Comparison of ENCODE assay signal across 1 cellular context in the genomic region with DNA sequence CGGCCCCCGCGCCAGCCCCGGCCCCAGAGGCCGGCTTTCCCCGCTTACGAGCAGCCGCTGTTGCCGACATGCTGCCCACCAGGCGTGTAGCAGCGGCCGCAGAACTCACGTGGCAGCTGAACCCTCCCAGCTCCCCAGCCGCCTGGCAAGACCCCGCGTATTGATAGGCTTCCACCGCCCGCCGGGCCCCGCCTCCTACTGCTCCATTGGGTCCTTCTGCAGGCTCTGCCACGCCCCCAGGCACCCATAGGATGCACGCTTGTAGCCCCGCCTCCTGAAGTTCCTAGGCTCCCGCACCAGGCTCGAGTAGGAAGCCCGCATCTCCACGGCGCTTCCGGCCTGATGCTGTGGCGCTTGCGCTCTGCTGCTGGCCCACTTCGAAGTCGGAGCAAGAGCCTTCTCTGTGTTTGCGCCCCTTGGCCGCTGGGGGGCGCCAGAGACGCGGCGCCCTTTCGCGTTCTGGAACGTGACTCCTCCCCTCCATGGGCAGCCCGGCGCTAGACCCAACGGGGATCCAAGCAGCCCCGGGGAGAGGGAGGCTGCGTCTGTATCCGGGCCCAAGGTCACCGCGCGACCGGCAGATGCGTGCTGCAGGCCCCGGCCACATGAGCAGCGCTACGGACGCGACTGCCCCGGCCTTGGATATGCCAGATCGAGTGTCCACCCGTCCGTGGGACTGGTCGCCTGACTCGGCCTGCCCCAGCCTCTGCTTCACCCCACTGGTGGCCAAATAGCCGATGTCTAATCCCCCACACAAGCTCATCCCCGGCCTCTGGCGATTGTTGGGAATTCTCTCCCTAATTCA.
A peak's percentile ranks its signal among the peaks of the same experiment; 100 is the strongest.
TF ChIP-seq lines count a peak whose summit lies in the region.

A gene (plus strand): TSS at position 566 of the 805 bp plus-strand sequence. CDS start 993 bp downstream, outside the sequence.
A gene with protein sequence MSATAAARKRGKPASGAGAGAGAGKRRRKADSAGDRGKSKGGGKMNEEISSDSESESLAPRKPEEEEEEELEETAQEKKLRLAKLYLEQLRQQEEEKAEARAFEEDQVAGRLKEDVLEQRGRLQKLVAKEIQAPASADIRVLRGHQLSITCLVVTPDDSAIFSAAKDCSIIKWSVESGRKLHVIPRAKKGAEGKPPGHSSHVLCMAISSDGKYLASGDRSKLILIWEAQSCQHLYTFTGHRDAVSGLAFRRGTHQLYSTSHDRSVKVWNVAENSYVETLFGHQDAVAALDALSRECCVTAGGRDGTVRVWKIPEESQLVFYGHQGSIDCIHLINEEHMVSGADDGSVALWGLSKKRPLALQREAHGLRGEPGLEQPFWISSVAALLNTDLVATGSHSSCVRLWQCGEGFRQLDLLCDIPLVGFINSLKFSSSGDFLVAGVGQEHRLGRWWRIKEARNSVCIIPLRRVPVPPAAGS (minus strand): TSS at position 107 of the 805 bp plus-strand sequence. CDS start 37 bp downstream, at position 70.

TF ChIP-seq in HepG2, 621 proteins besides CTCF, POLR2A, EP300 and RAD21 (continued from another document and continues in another):
- TF ChIP-seq ZNF777 (CRISPR knock-in tag; IDR thresholded peaks at IDR 0.05) (no peak), MEF2D (CRISPR knock-in tag; IDR thresholded peaks at IDR 0.05) (peak; percentile 78; the same call in 1 of the 2 replicates), ZNF232 (CRISPR knock-in tag; IDR thresholded peaks at IDR 0.05; ENCODE audit: borderline replicate concordance) (peak; percentile 95), ASH2L (IDR thresholded peaks at IDR 0.05; ENCODE audit: insufficient read length, low read depth, low read length) (peak; percentile 67), GPN1 (CRISPR knock-in tag; IDR thresholded peaks at IDR 0.05; ENCODE audit: borderline replicate concordance) (no peak), SMAD1 (CRISPR knock-in tag; IDR thresholded peaks at IDR 0.05; ENCODE audit: borderline replicate concordance, low read depth) (peak; percentile 91; the same call in 1 of the 2 replicates), FOXO1 (CRISPR knock-in tag; IDR thresholded peaks at IDR 0.05) (peak; percentile 47; the same call in 1 of the 2 replicates), NFRKB (IDR thresholded peaks at IDR 0.05) (no peak), ZBTB7B (CRISPR knock-in tag; IDR thresholded peaks at IDR 0.05) (peak; percentile 74), ZNF660 (CRISPR knock-in tag; IDR thresholded peaks at IDR 0.05; ENCODE audit: borderline replicate concordance, low read depth) (no peak), KLF6 (CRISPR knock-in tag; IDR thresholded peaks at IDR 0.05) (peak; percentile 75), JUNB (CRISPR knock-in tag; IDR thresholded peaks at IDR 0.05; ENCODE audit: borderline replicate concordance) (no peak), AHR (CRISPR knock-in tag; IDR thresholded peaks at IDR 0.05) (peak; percentile 75; the same call in 1 of the 2 replicates), ZNF598 (CRISPR knock-in tag; IDR thresholded peaks at IDR 0.05; ENCODE audit: borderline replicate concordance) (peak; percentile 95), KAT7 (CRISPR knock-in tag; IDR thresholded peaks at IDR 0.05; ENCODE audit: borderline replicate concordance) (peak; percentile 91; the same call in 1 of the 2 replicates), GABPB1 (CRISPR knock-in tag; IDR thresholded peaks at IDR 0.05) (peak; percentile 94), ZSCAN22 (CRISPR knock-in tag; IDR thresholded peaks at IDR 0.05) (0 out of 2 replicates have a peak, but pooled peaks have one; percentile 42), NFIB (CRISPR knock-in tag; IDR thresholded peaks at IDR 0.05; ENCODE audit: borderline replicate concordance) (no peak), ONECUT2 (CRISPR knock-in tag; IDR thresholded peaks at IDR 0.05) (peak; percentile 27), CBX1 (IDR thresholded peaks at IDR 0.05; ENCODE audit: low read depth) (peak; percentile 31), ZBTB42 (CRISPR knock-in tag; IDR thresholded peaks at IDR 0.05) (no peak; the same call in 1 of the 2 replicates), ZNF530 (CRISPR knock-in tag; IDR thresholded peaks at IDR 0.05; ENCODE audit: low read depth) (no peak)
- TF ChIP-seq, protein P1, sequence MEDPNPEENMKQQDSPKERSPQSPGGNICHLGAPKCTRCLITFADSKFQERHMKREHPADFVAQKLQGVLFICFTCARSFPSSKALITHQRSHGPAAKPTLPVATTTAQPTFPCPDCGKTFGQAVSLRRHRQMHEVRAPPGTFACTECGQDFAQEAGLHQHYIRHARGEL (CRISPR knock-in tag; IDR thresholded peaks at IDR 0.05), result no peak; the same call in 1 of the 2 replicates
- TF ChIP-seq, protein P2, sequence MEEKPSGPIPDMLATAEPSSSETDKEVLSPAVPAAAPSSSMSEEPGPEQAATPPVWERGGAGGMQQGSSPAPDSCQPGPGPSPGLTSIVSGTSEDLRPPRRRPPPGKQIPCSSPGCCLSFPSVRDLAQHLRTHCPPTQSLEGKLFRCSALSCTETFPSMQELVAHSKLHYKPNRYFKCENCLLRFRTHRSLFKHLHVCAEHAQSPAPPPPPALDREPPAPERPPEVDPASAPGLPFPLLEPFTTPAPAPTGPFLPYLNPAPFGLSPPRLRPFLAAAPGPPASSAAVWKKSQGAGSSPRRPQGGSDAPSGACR (CRISPR knock-in tag; IDR thresholded peaks at IDR 0.05), result 0 out of 2 replicates have a peak, but pooled peaks have one; percentile 22
- TF ChIP-seq, protein P3, sequence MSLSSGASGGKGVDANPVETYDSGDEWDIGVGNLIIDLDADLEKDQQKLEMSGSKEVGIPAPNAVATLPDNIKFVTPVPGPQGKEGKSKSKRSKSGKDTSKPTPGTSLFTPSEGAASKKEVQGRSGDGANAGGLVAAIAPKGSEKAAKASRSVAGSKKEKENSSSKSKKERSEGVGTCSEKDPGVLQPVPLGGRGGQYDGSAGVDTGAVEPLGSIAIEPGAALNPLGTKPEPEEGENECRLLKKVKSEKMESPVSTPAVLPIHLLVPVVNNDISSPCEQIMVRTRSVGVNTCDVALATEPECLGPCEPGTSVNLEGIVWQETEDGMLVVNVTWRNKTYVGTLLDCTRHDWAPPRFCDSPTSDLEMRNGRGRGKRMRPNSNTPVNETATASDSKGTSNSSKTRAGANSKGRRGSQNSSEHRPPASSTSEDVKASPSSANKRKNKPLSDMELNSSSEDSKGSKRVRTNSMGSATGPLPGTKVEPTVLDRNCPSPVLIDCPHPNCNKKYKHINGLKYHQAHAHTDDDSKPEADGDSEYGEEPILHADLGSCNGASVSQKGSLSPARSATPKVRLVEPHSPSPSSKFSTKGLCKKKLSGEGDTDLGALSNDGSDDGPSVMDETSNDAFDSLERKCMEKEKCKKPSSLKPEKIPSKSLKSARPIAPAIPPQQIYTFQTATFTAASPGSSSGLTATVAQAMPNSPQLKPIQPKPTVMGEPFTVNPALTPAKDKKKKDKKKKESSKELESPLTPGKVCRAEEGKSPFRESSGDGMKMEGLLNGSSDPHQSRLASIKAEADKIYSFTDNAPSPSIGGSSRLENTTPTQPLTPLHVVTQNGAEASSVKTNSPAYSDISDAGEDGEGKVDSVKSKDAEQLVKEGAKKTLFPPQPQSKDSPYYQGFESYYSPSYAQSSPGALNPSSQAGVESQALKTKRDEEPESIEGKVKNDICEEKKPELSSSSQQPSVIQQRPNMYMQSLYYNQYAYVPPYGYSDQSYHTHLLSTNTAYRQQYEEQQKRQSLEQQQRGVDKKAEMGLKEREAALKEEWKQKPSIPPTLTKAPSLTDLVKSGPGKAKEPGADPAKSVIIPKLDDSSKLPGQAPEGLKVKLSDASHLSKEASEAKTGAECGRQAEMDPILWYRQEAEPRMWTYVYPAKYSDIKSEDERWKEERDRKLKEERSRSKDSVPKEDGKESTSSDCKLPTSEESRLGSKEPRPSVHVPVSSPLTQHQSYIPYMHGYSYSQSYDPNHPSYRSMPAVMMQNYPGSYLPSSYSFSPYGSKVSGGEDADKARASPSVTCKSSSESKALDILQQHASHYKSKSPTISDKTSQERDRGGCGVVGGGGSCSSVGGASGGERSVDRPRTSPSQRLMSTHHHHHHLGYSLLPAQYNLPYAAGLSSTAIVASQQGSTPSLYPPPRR (CRISPR knock-in tag; IDR thresholded peaks at IDR 0.05; ENCODE audit: borderline replicate concordance), result peak; percentile 67
- TF ChIP-seq, protein P4, sequence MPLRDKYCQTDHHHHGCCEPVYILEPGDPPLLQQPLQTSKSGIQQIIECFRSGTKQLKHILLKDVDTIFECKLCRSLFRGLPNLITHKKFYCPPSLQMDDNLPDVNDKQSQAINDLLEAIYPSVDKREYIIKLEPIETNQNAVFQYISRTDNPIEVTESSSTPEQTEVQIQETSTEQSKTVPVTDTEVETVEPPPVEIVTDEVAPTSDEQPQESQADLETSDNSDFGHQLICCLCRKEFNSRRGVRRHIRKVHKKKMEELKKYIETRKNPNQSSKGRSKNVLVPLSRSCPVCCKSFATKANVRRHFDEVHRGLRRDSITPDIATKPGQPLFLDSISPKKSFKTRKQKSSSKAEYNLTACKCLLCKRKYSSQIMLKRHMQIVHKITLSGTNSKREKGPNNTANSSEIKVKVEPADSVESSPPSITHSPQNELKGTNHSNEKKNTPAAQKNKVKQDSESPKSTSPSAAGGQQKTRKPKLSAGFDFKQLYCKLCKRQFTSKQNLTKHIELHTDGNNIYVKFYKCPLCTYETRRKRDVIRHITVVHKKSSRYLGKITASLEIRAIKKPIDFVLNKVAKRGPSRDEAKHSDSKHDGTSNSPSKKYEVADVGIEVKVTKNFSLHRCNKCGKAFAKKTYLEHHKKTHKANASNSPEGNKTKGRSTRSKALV (CRISPR knock-in tag; IDR thresholded peaks at IDR 0.05), result peak; percentile 88; the same call in 1 of the 2 replicates
- TF ChIP-seq, protein P5, sequence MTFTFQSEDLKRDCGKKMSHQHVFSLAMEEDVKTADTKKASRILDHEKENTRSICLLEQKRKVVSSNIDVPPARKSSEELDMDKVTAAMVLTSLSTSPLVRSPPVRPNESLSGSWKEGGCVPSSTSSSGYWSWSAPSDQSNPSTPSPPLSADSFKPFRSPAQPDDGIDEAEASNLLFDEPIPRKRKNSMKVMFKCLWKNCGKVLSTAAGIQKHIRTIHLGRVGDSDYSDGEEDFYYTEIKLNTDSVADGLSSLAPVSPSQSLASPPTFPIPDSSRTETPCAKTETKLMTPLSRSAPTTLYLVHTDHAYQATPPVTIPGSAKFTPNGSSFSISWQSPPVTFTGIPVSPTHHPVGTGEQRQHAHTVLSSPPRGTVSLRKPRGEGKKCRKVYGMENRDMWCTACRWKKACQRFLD (CRISPR knock-in tag; IDR thresholded peaks at IDR 0.05; ENCODE audit: borderline replicate concordance), result no peak; the same call in 1 of the 2 replicates
- TF ChIP-seq, protein P6, sequence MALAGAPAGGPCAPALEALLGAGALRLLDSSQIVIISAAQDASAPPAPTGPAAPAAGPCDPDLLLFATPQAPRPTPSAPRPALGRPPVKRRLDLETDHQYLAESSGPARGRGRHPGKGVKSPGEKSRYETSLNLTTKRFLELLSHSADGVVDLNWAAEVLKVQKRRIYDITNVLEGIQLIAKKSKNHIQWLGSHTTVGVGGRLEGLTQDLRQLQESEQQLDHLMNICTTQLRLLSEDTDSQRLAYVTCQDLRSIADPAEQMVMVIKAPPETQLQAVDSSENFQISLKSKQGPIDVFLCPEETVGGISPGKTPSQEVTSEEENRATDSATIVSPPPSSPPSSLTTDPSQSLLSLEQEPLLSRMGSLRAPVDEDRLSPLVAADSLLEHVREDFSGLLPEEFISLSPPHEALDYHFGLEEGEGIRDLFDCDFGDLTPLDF (CRISPR knock-in tag; IDR thresholded peaks at IDR 0.05), result peak; percentile 72; the same call in 1 of the 2 replicates
- TF ChIP-seq, protein P7, sequence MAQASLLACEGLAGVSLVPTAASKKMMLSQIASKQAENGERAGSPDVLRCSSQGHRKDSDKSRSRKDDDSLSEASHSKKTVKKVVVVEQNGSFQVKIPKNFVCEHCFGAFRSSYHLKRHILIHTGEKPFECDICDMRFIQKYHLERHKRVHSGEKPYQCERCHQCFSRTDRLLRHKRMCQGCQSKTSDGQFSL (CRISPR knock-in tag; IDR thresholded peaks at IDR 0.05), result no peak
- TF ChIP-seq, protein P8, sequence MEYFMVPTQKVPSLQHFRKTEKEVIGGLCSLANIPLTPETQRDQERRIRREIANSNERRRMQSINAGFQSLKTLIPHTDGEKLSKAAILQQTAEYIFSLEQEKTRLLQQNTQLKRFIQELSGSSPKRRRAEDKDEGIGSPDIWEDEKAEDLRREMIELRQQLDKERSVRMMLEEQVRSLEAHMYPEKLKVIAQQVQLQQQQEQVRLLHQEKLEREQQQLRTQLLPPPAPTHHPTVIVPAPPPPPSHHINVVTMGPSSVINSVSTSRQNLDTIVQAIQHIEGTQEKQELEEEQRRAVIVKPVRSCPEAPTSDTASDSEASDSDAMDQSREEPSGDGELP (IDR thresholded peaks at IDR 0.05; ENCODE audit: borderline replicate concordance, low read depth), result peak; percentile 54; the same call in 1 of the 2 replicates
- TF ChIP-seq, protein P9, sequence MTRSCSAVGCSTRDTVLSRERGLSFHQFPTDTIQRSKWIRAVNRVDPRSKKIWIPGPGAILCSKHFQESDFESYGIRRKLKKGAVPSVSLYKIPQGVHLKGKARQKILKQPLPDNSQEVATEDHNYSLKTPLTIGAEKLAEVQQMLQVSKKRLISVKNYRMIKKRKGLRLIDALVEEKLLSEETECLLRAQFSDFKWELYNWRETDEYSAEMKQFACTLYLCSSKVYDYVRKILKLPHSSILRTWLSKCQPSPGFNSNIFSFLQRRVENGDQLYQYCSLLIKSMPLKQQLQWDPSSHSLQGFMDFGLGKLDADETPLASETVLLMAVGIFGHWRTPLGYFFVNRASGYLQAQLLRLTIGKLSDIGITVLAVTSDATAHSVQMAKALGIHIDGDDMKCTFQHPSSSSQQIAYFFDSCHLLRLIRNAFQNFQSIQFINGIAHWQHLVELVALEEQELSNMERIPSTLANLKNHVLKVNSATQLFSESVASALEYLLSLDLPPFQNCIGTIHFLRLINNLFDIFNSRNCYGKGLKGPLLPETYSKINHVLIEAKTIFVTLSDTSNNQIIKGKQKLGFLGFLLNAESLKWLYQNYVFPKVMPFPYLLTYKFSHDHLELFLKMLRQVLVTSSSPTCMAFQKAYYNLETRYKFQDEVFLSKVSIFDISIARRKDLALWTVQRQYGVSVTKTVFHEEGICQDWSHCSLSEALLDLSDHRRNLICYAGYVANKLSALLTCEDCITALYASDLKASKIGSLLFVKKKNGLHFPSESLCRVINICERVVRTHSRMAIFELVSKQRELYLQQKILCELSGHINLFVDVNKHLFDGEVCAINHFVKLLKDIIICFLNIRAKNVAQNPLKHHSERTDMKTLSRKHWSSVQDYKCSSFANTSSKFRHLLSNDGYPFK (CRISPR knock-in tag; IDR thresholded peaks at IDR 0.05; ENCODE audit: borderline replicate concordance), result no peak; the same call in 1 of the 2 replicates
- TF ChIP-seq, protein P10, sequence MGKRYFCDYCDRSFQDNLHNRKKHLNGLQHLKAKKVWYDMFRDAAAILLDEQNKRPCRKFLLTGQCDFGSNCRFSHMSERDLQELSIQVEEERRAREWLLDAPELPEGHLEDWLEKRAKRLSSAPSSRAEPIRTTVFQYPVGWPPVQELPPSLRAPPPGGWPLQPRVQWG (CRISPR knock-in tag; IDR thresholded peaks at IDR 0.05; ENCODE audit: borderline replicate concordance, low read depth), result no peak
- TF ChIP-seq, protein P11, sequence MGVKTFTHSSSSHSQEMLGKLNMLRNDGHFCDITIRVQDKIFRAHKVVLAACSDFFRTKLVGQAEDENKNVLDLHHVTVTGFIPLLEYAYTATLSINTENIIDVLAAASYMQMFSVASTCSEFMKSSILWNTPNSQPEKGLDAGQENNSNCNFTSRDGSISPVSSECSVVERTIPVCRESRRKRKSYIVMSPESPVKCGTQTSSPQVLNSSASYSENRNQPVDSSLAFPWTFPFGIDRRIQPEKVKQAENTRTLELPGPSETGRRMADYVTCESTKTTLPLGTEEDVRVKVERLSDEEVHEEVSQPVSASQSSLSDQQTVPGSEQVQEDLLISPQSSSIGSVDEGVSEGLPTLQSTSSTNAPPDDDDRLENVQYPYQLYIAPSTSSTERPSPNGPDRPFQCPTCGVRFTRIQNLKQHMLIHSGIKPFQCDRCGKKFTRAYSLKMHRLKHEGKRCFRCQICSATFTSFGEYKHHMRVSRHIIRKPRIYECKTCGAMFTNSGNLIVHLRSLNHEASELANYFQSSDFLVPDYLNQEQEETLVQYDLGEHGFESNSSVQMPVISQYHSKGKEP (CRISPR knock-in tag; IDR thresholded peaks at IDR 0.05), result no peak
